In genomic region chr11:71251159-71251721, GRCh38 we compare ENCODE assay signal across 8 cellular contexts. TPM values are rescaled to one million over a fixed set of nuclear protein-coding genes. Genes with fewer than 3 reads are reported as not detected.
A peak's percentile ranks its signal among the peaks of the same experiment; 100 is the strongest.
DNase-seq lines count a peak whose midpoint lies in the region; ATAC-seq, FAIRE-seq and TF ChIP-seq lines count a peak whose summit lies in the region.
"Had no signal": no experiment of that assay in that cellular context is flagged by ENCODE, and none has a peak within 500 bp of the region (broad histone marks: within the 10 kb centered on the region; RNA-seq: fewer than 3 reads in every experiment).

No MANE protein-coding gene starts in this region.

- FAIRE-seq in small intestine (lab: Jason Lieb, UNC), result no peak

- H3K4me3 ChIP-seq in iPS-15b (ENCODE audit: low read depth, low read length) (peak overlapping the region; percentile 88), small intestine (ENCODE audit: low read depth in 1 of 2, low read length in 2 of 2) (peak overlapping the region; percentile 56 to 80)

- H3K9ac ChIP-seq in iPS-15b (ENCODE audit: low read depth, low read length), result no peak overlapping the region

- peaks cover 44% of the 10 kb centered on the region for H3K4me1 ChIP-seq in iPS-15b (ENCODE audit: control insufficient read depth, insufficient read depth, low read length)
- no peaks in the 10 kb centered on the region for H3K4me1 ChIP-seq in small intestine (ENCODE audit: control insufficient read depth in 2 of 2, insufficient read depth in 1 of 2, low read depth in 1 of 2, low read length in 1 of 2)

- DNase-seq in HEK293T (ENCODE audit: extremely low spot score), result peak; percentile 23
- peak; percentile 44 for DNase-seq in T1000 (lab: John Stamatoyannopoulos, UW)
- DNase-seq in small intestine, result no peak
- DNase-seq in LoVo (ENCODE audit: low spot score), result no peak
- DNase-seq: NCI-H1436 treated with DMSO at 0.1 percent for 48 hours had no signal

- no peaks in the 10 kb centered on the region for H3K36me3 ChIP-seq in iPS-15b (ENCODE audit: control insufficient read depth, insufficient read depth, low read length)
- H3K36me3 ChIP-seq in small intestine (ENCODE audit: control insufficient read depth in 2 of 2, insufficient read depth in 2 of 2, low read length in 2 of 2), result no peaks in the 10 kb centered on the region

- H3K27me3 ChIP-seq in iPS-15b (ENCODE audit: control insufficient read depth, insufficient read depth, low read length), result no peaks in the 10 kb centered on the region
- peaks cover 0 to 5% of the 10 kb centered on the region in 2 donors for H3K27me3 ChIP-seq in small intestine (ENCODE audit: control insufficient read depth in 2 of 2, insufficient read depth in 2 of 2, low read length in 2 of 2)

- H3K9me3 ChIP-seq in iPS-15b (ENCODE audit: control insufficient read depth, insufficient read depth, low read length) (no peaks in the 10 kb centered on the region), small intestine (ENCODE audit: control insufficient read depth, low read depth) (no peaks in the 10 kb centered on the region)

- H3K27ac ChIP-seq in small intestine (ENCODE audit: low read depth in 1 of 2, low read length in 1 of 2), result no peak overlapping the region

- CTCF ChIA-PET in HEK293T (lab: Yijun Ruan, JAX), result interaction anchor here (0.6 to 1.5 kb wide), 5 partner anchors 11 to 168 kb away, joined by 3 to 4 read pairs (median 3); no protein-coding TSS in a partner anchor

- POLR2A ChIA-PET in HEK293T (lab: Yijun Ruan, JAX), result no interaction called here

- no peak for ATAC-seq in GM18511 (IDR thresholded peaks at IDR 0.05; ENCODE audit: unreplicated experiment)
- no peak for ATAC-seq in GM19351 (IDR thresholded peaks at IDR 0.05; ENCODE audit: unreplicated experiment)

- 0 to 3% (median 2%) methylated on average over 41 to 63 of the region's 63 CpGs for WGBS in small intestine, 3 donors

TF ChIP-seq in HEK293T, 16 proteins besides CTCF, POLR2A, EP300 and RAD21:
- no peak for TF ChIP-seq CTBP1 (IDR thresholded peaks at IDR 0.05; ENCODE audit: borderline replicate concordance)
- TF ChIP-seq BHLHE40 (IDR thresholded peaks at IDR 0.05; ENCODE audit: borderline replicate concordance), result no peak
- no peak for TF ChIP-seq ZNF384 (IDR thresholded peaks at IDR 0.05)
- TF ChIP-seq HDGF (IDR thresholded peaks at IDR 0.05; ENCODE audit: borderline replicate concordance), result no peak

RNA-seq across cellular contexts. Expression of gene SHANK2, which starts 1.1 kb away (rescaled TPM):
- polyA plus RNA-seq in small intestine, result 1 to 10 TPM; 2.2 to 5.1 (median 2.4) TPM

Comparison
In these comparisons a context has a peak if more than half of its experiments do, and no peak if none do; other contexts are left out.
1. DNase-seq: peak in HEK293T (single experiment) and T1000 (single experiment); none in small intestine (single experiment) and LoVo (single experiment).